ENCODE assay signal across 8 cellular contexts in genomic region chr2:85796549-85797262, GRCh38. TPM values are rescaled to one million over a fixed set of nuclear protein-coding genes. Genes with fewer than 3 reads are reported as not detected.
DNase-seq lines count a peak whose midpoint lies in the region; ATAC-seq and TF ChIP-seq lines count a peak whose summit lies in the region.

No MANE protein-coding gene starts in this region.

- intact Hi-C loops in head of caudate nucleus (cut with DNase I) = loop anchor here (5.0 kb wide), 1 partner anchor 54 kb away; no protein-coding TSS in a partner anchor

- peak; percentile 83 for DNase-seq in AG20443 (ENCODE audit: low spot score)
- peak; percentile 24 for DNase-seq in RPMI7951 (ENCODE audit: low read depth)
- peak; percentile 60 to 91 (median 82) for DNase-seq in head of caudate nucleus
- peak; percentile 22 for DNase-seq in omental fat pad (ENCODE audit: low spot score)
- no peak for DNase-seq in NCI-H510A (lab: John Stamatoyannopoulos, UW)
- no peak for DNase-seq in mesothelial cell of epicardium (ENCODE audit: low spot score in 2 of 2, unreplicated experiment in 2 of 2)

- H3K4me3 Mint-ChIP-seq in mesothelial cell of epicardium = no peak overlapping the region

- H3K27ac Mint-ChIP-seq in mesothelial cell of epicardium = no peak overlapping the region

- ATAC-seq in omental fat pad (ENCODE audit: low FRiP score) (no peak), HG03439 (IDR thresholded peaks at IDR 0.05; ENCODE audit: unreplicated experiment) (no peak), esophagus mucosa (no peak)

- peaks cover 8% of the 10 kb centered on the region for H3K9me3 Mint-ChIP-seq in mesothelial cell of epicardium

- peaks cover 60% of the 10 kb centered on the region for H3K4me1 Mint-ChIP-seq in mesothelial cell of epicardium

- no peaks in the 10 kb centered on the region for H3K27me3 Mint-ChIP-seq in mesothelial cell of epicardium (ENCODE audit: low read depth)

- no peaks in the 10 kb centered on the region for H3K36me3 Mint-ChIP-seq in mesothelial cell of epicardium

- TF ChIP-seq CTCF in omental fat pad (IDR thresholded peaks at IDR 0.05) (no peak), mesothelial cell of epicardium (IDR thresholded peaks at IDR 0.05; ENCODE audit: unreplicated experiment) (no peak)

RNA-seq across cellular contexts. Expression of gene ATOH8, which starts 42.9 kb away (rescaled TPM):
- total RNA-seq in RPMI7951 (2014; rRNA removed; shearing (Covaris generic)) = 7.2 and 7.3 TPM in 2 replicates
- total RNA-seq in omental fat pad (100 to 1,000 TPM in 1 of 4 donors, 10 to 100 TPM in 3; 17.1 to 210 (median 45.9) TPM), esophagus mucosa (1.2 TPM), mesothelial cell of epicardium (12.6 to 13.8 TPM (median 12.7 TPM) in 3 replicates)

Comparison
In these comparisons a context has a peak if more than half of its experiments do, and no peak if none do; other contexts are left out.
1. DNase-seq: peak in AG20443 (single experiment), RPMI7951 (single experiment), head of caudate nucleus (42 of 42) and omental fat pad (single experiment); none in NCI-H510A (single experiment) and mesothelial cell of epicardium (0 of 2).